Comparison of ENCODE assay signal across 16 cellular contexts in genomic region chr12:9047105-9047504, GRCh38. TPM values are rescaled to one million over a fixed set of nuclear protein-coding genes. Genes with fewer than 3 reads are reported as not detected.
DNase-seq lines count a peak whose midpoint lies in the region; ATAC-seq, FAIRE-seq and TF ChIP-seq lines count a peak whose summit lies in the region.
"Had no signal": no experiment of that assay in that cellular context is flagged by ENCODE, and none has a peak within 500 bp of the region (broad histone marks: within the 10 kb centered on the region; RNA-seq: fewer than 3 reads in every experiment).

No MANE protein-coding gene starts in this region.

- peaks cover 11% of the 10 kb centered on the region for H3K27me3 Mint-ChIP-seq in MCF 10A (ENCODE audit: insufficient read depth, unreplicated experiment)
- H3K27me3 Mint-ChIP-seq in central memory CD8-positive, alpha-beta T cell, result no peaks in the 10 kb centered on the region

- CTCF ChIA-PET in mammary epithelial cell (lab: Charles Lee; ENCODE audit: low non-redundant PET) (interaction anchor here (0.6 kb wide), 1 partner anchor 427 kb away, joined by 5 read pairs; no protein-coding TSS in a partner anchor), MCF 10A (lab: Yijun Ruan, JAX) (interaction anchor here (0.7 to 5.9 kb wide), 7 partner anchors 8 to 390 kb away, joined by 3 to 70 read pairs (median 4); no protein-coding TSS in a partner anchor)

- H3K27me3 ChIP-seq in mammary epithelial cell (ENCODE audit: insufficient read depth, low read length) (no peaks in the 10 kb centered on the region), small intestine (ENCODE audit: control insufficient read depth in 2 of 2, insufficient read depth in 2 of 2, low read length in 2 of 2) (no peaks in the 10 kb centered on the region), colonic mucosa (no peaks in the 10 kb centered on the region)
- H3K27me3 ChIP-seq: BLaER1 treated with 17β-estradiol and CSF1 and Interleukin-3, amounts not matched to agents 10 nM and 100 nM had no signal

- dilution Hi-C loops in mammary epithelial cell (cut with HindIII; ENCODE audit: low sequenced_read_pairs), result no loop called here

- peaks cover 4% of the 10 kb centered on the region for H3K9me3 Mint-ChIP-seq in MCF 10A (ENCODE audit: unreplicated experiment)
- H3K9me3 Mint-ChIP-seq in central memory CD8-positive, alpha-beta T cell, result no peaks in the 10 kb centered on the region
- H3K9me3 Mint-ChIP-seq: H9 had no signal

- ATAC-seq in central memory CD8-positive, alpha-beta T cell (replicated peaks; ENCODE audit: extremely low read depth, poor library complexity, severe bottlenecking), result no peak
- no peak for ATAC-seq in HG03097 (IDR thresholded peaks at IDR 0.05; ENCODE audit: low FRiP score, unreplicated experiment)
- ATAC-seq: CD8-positive, alpha-beta T cell; GM12878 had no signal

- no peak for TF ChIP-seq CTCF in mammary epithelial cell (conservative IDR thresholded peaks at IDR 0.05 in 1 of 2, IDR thresholded peaks at IDR 0.05 in 1 of 2; ENCODE audit: extremely low read depth in 1 of 2, insufficient read depth in 1 of 2, low read depth in 1 of 2, low read length in 2 of 2)
- no peak for TF ChIP-seq CTCF in MCF 10A (IDR thresholded peaks at IDR 0.05; ENCODE audit: unreplicated experiment)
- no peak for TF ChIP-seq CTCF in colonic mucosa (IDR thresholded peaks at IDR 0.05)

- no peak overlapping the region for H3K4me3 Mint-ChIP-seq in MCF 10A (ENCODE audit: unreplicated experiment)
- no peak overlapping the region for H3K4me3 Mint-ChIP-seq in central memory CD8-positive, alpha-beta T cell
- H3K4me3 Mint-ChIP-seq: CD8-positive, alpha-beta T cell; H9 had no signal

- H3K9me3 ChIP-seq in mammary epithelial cell (replicated peaks; ENCODE audit: insufficient read depth, low read length) (no peaks in the 10 kb centered on the region), small intestine (ENCODE audit: control insufficient read depth, low read depth) (no peaks in the 10 kb centered on the region), colonic mucosa (no peaks in the 10 kb centered on the region)

- peaks cover 6% of the 10 kb centered on the region for H3K36me3 Mint-ChIP-seq in MCF 10A (ENCODE audit: insufficient read depth, unreplicated experiment)
- H3K36me3 Mint-ChIP-seq in central memory CD8-positive, alpha-beta T cell (ENCODE audit: insufficient read depth), result peaks cover 9% of the 10 kb centered on the region

- intact Hi-C loops in mammary epithelial cell (cut with micrococcal nuclease), result loop anchor here (10.0 kb wide), 1 partner anchor 152 kb away; no protein-coding TSS in a partner anchor
- intact Hi-C loops in MCF 10A (cut with micrococcal nuclease), result no loop called here
- intact Hi-C loops in colonic mucosa (cut with DNase I), result loop anchor here (10.0 kb wide), 1 partner anchor 502 kb away; the partner anchor contains the start of gene CLEC4E

- DNase-seq in mammary epithelial cell, result peak; percentile 24
- DNase-seq in MCF 10A (ENCODE audit: unreplicated experiment), result no peak
- no peak for DNase-seq in central memory CD8-positive, alpha-beta T cell (ENCODE audit: low spot score in 2 of 2)
- DNase-seq in small intestine, result peak; percentile 17
- DNase-seq in effector CD4-positive, alpha-beta T cell, result no peak
- no peak for DNase-seq in colonic mucosa
- DNase-seq: 8988T; Calu3; CD8-positive, alpha-beta T cell; DMS79 treated with DMSO at 0.1 percent for 48 hours; H9 had no signal

- WGBS in mammary epithelial cell (ENCODE audit: low coverage, missing lambda C conversion rate), result 20% methylated on average over 1 of the region's 1 CpG
- 24 to 68% (median 33%) methylated on average over 1 of the region's 1 CpG for WGBS in small intestine, 3 donors

- H3K4me2 ChIP-seq in mammary epithelial cell (ENCODE audit: insufficient read depth, low read depth, low read length), result no peak overlapping the region

- in situ Hi-C loops in mammary epithelial cell (cut with MboI; ENCODE audit: low sequenced_read_pairs in 2 of 2), result loop anchor here (10.0 to 25.0 kb wide), 4 partner anchors 92 to 510 kb away; partner anchors contain the start of genes CLEC4E (in 1 of the 2) and MFAP5 (in 1 of the 2)

- H3K27ac Mint-ChIP-seq in MCF 10A (ENCODE audit: low read depth, unreplicated experiment), result no peak overlapping the region
- peak overlapping the region; percentile 32 for H3K27ac Mint-ChIP-seq in central memory CD8-positive, alpha-beta T cell (ENCODE audit: low read depth)
- H3K27ac Mint-ChIP-seq: CD8-positive, alpha-beta T cell; H9 had no signal

- FAIRE-seq in small intestine (lab: Jason Lieb, UNC), result no peak
- FAIRE-seq: GM12878, H1 had no signal

- no peaks in the 10 kb centered on the region for H3K79me2 ChIP-seq in mammary epithelial cell (ENCODE audit: insufficient read depth, low read length)

- H3K36me3 ChIP-seq in mammary epithelial cell (ENCODE audit: insufficient read depth, low read length) (no peaks in the 10 kb centered on the region), small intestine (ENCODE audit: control insufficient read depth in 2 of 2, insufficient read depth in 2 of 2, low read length in 2 of 2) (no peaks in the 10 kb centered on the region), colonic mucosa (no peaks in the 10 kb centered on the region)
- H3K36me3 ChIP-seq: BLaER1 treated with 17β-estradiol and CSF1 and Interleukin-3, amounts not matched to agents 10 nM and 100 nM had no signal

- H3K4me1 ChIP-seq in mammary epithelial cell (ENCODE audit: insufficient read depth, low read length) (peaks cover 6% of the 10 kb centered on the region), small intestine (ENCODE audit: control insufficient read depth in 2 of 2, insufficient read depth in 1 of 2, low read depth in 1 of 2, low read length in 1 of 2) (no peaks in the 10 kb centered on the region), colonic mucosa (no peaks in the 10 kb centered on the region)

- no peak overlapping the region for H3K27ac ChIP-seq in mammary epithelial cell (ENCODE audit: insufficient read depth, low read depth, low read length)
- H3K27ac ChIP-seq in small intestine (ENCODE audit: low read depth in 1 of 2, low read length in 1 of 2), result no peak overlapping the region
- H3K27ac ChIP-seq in colonic mucosa, result no peak overlapping the region
- H3K27ac ChIP-seq: BLaER1 treated with 17β-estradiol and CSF1 and Interleukin-3, amounts not matched to agents 10 nM and 100 nM; HL-60 had no signal

- POLR2A ChIA-PET in MCF 10A (lab: Yijun Ruan, JAX), result interaction anchor here (0.7 to 1.3 kb wide), 2 partner anchors 97 to 174 kb away, joined by 3 to 4 read pairs; partner anchors contain the start of gene M6PR

- no peaks in the 10 kb centered on the region for H4K20me1 ChIP-seq in mammary epithelial cell (ENCODE audit: insufficient read depth, low read length)
- H4K20me1 ChIP-seq: BLaER1 treated with 17β-estradiol and CSF1 and Interleukin-3, amounts not matched to agents 10 nM and 100 nM had no signal

- H2AFZ ChIP-seq in mammary epithelial cell (ENCODE audit: low read depth, low read length), result no peak overlapping the region

- H3K4me1 Mint-ChIP-seq in MCF 10A (ENCODE audit: insufficient read depth, unreplicated experiment), result no peaks in the 10 kb centered on the region
- H3K4me1 Mint-ChIP-seq in central memory CD8-positive, alpha-beta T cell, result peaks cover 42% of the 10 kb centered on the region
- H3K4me1 Mint-ChIP-seq: H9 had no signal

- H3K4me3 ChIP-seq in mammary epithelial cell (replicated peaks in 1 of 3; ENCODE audit: insufficient read depth in 1 of 3, low read depth in 2 of 3, low read length in 3 of 3), result no peak overlapping the region
- no peak overlapping the region for H3K4me3 ChIP-seq in small intestine (ENCODE audit: low read depth in 1 of 2, low read length in 2 of 2)
- H3K4me3 ChIP-seq in colonic mucosa, result no peak overlapping the region
- H3K4me3 ChIP-seq: BLaER1 treated with 17β-estradiol and CSF1 and Interleukin-3, amounts not matched to agents 10 nM and 100 nM; GM12878 had no signal

- BruUV-seq in mammary epithelial cell (replicated peaks; lab: Mats Ljungman, UMichigan) (no TSS peak), MCF 10A (replicated peaks; lab: Mats Ljungman, UMichigan) (no TSS peak)

- no peak overlapping the region for H3K9ac ChIP-seq in mammary epithelial cell (ENCODE audit: insufficient read depth, low read length)
- no peak overlapping the region for H3K9ac ChIP-seq in colonic mucosa (ENCODE audit: low read depth in 2 of 2, low read length in 2 of 2)
- H3K9ac ChIP-seq: BLaER1 treated with 17β-estradiol and CSF1 and Interleukin-3, amounts not matched to agents 10 nM and 100 nM had no signal

RNA-seq across cellular contexts. Expression of gene KLRG1, which starts 57.8 kb away (rescaled TPM):
- total RNA-seq in mammary epithelial cell (under 1 TPM in 1 of 2 donors, not detected in 1; 0.35 TPM), MCF 10A (2022) (1.7 and 1.9 TPM in 2 replicates), colonic mucosa (1 to 10 TPM in 1 of 2 donors, under 1 TPM in 1; 0.54 to 1.0 TPM)
- polyA plus RNA-seq in mammary epithelial cell (0.40 TPM), small intestine (1 to 10 TPM in 2 of 3 donors, not detected in 1; 1.4 to 1.6 TPM)
- not detected for polyA minus RNA-seq in mammary epithelial cell

Comparison
In these comparisons a context has a peak if more than half of its experiments do, and no peak if none do; other contexts are left out.
1. DNase-seq: peak in mammary epithelial cell (single experiment) and small intestine (single experiment); none in MCF 10A (single experiment), central memory CD8-positive, alpha-beta T cell (0 of 2), effector CD4-positive, alpha-beta T cell (single experiment) and colonic mucosa (single experiment).